Comparison of ENCODE assay signal across 1 cellular context in genomic region chr3:38136807-38137614, GRCh38.
TF ChIP-seq lines count a peak whose summit lies in the region.

Gene ACAA1, minus strand, starts transcription at chr3:38137127. Its CDS starts 92 bp downstream, at chr3:38137035.

TF ChIP-seq in HepG2, 621 proteins besides CTCF, POLR2A, EP300 and RAD21 (continued from another document):
- peak; percentile 62; the same call in 1 of the 2 replicates for TF ChIP-seq AFF4 (CRISPR knock-in tag; IDR thresholded peaks at IDR 0.05)
- TF ChIP-seq NR2C2 (CRISPR knock-in tag; IDR thresholded peaks at IDR 0.05; ENCODE audit: borderline replicate concordance), result peak; percentile 32
- no peak for TF ChIP-seq MLX (CRISPR knock-in tag; IDR thresholded peaks at IDR 0.05)
- TF ChIP-seq MLXIP (CRISPR knock-in tag; IDR thresholded peaks at IDR 0.05; ENCODE audit: borderline replicate concordance), result peak; percentile 71; the same call in 1 of the 2 replicates
- TF ChIP-seq TCF12 (IDR thresholded peaks at IDR 0.05), result no peak
- TF ChIP-seq TCF12 (CRISPR knock-in tag; IDR thresholded peaks at IDR 0.05), result no peak
- TF ChIP-seq PBX2 (CRISPR knock-in tag; IDR thresholded peaks at IDR 0.05), result peak; percentile 57; the same call in 1 of the 2 replicates
- TF ChIP-seq ETV5 (CRISPR knock-in tag; IDR thresholded peaks at IDR 0.05; ENCODE audit: borderline replicate concordance), result peak; percentile 69; the same call in 1 of the 2 replicates
- no peak for TF ChIP-seq ZFAT (CRISPR knock-in tag; conservative IDR thresholded peaks at IDR 0.05)
- peak; percentile 76; the same call in 1 of the 2 replicates for TF ChIP-seq SRY (CRISPR knock-in tag; IDR thresholded peaks at IDR 0.05)
- no peak for TF ChIP-seq MEIS2 (CRISPR knock-in tag; IDR thresholded peaks at IDR 0.05)
- 0 out of 2 replicates have a peak, but pooled peaks have one; percentile 43 for TF ChIP-seq ZHX1 (CRISPR knock-in tag; IDR thresholded peaks at IDR 0.05; ENCODE audit: low read depth)
- 0 out of 2 replicates have a peak, but pooled peaks have one; percentile 18 for TF ChIP-seq ZNF350 (CRISPR knock-in tag; IDR thresholded peaks at IDR 0.05; ENCODE audit: borderline replicate concordance, low read depth)
- TF ChIP-seq ERF (CRISPR knock-in tag; IDR thresholded peaks at IDR 0.05), result peak; percentile 56; the same call in 1 of the 2 replicates
- peak; percentile 50 for TF ChIP-seq ZBTB38 (CRISPR knock-in tag; IDR thresholded peaks at IDR 0.05)
- no peak for TF ChIP-seq SNAPC2 (CRISPR knock-in tag; IDR thresholded peaks at IDR 0.05)
- TF ChIP-seq TSC22D2 (CRISPR knock-in tag; IDR thresholded peaks at IDR 0.05; ENCODE audit: borderline replicate concordance), result no peak
- peak; percentile 71 for TF ChIP-seq SP5 (CRISPR knock-in tag; IDR thresholded peaks at IDR 0.05; ENCODE audit: borderline replicate concordance, low read depth)
- TF ChIP-seq ZNF547 (CRISPR knock-in tag; IDR thresholded peaks at IDR 0.05), result peak; percentile 68
- TF ChIP-seq ELF1 (CRISPR knock-in tag; IDR thresholded peaks at IDR 0.05), result peak; percentile 90
- TF ChIP-seq ZNF121 (CRISPR knock-in tag; IDR thresholded peaks at IDR 0.05), result no peak
